1 cellular context compared by ENCODE assay signal in the genomic region with DNA sequence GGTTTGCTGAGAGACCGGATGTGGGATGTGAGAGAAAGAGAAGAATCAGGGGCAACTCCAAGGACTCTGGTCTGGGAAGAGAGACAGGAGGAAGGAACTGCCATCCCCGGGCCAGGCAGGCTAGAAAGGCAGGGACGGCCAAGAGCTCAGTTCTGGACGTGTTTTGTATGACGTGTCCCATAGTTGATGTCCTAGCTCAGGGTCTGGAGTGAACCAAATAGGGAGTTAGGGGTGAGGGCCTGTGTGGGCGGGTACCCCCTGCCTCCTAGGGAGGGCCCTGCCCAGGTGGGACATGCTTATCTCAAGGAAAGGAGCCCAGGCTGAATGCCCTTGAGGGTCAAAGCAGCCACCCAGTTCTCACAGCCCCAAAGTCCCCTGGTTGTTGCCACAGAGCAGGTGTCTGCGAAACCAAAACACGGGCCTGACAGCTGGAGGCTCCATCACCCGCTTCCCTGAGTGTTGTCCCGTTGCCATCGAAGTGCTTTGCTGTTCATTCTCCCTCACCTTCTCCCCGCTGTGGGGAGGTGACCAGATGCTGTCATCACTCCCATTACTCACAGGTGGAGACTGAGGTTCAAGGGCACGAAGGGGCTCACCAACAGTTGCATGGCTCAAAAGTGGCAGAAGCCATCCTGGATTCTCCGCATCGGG.
TF ChIP-seq lines count a peak whose summit lies in the region.

No MANE protein-coding gene starts in this region.

TF ChIP-seq in HepG2, 621 proteins besides CTCF, POLR2A, EP300 and RAD21 (continued from another document and continues in another):
- TF ChIP-seq NR2F1 (CRISPR knock-in tag; IDR thresholded peaks at IDR 0.05), result no peak
- no peak for TF ChIP-seq MIER3 (CRISPR knock-in tag; IDR thresholded peaks at IDR 0.05; ENCODE audit: borderline replicate concordance)
- TF ChIP-seq ZFP62 (CRISPR knock-in tag; IDR thresholded peaks at IDR 0.05), result no peak
- no peak for TF ChIP-seq ZNF790 (CRISPR knock-in tag; IDR thresholded peaks at IDR 0.05; ENCODE audit: borderline replicate concordance)
- TF ChIP-seq SP4 (CRISPR knock-in tag; IDR thresholded peaks at IDR 0.05), result no peak
- no peak for TF ChIP-seq ZNF772 (CRISPR knock-in tag; IDR thresholded peaks at IDR 0.05)
- 0 out of 2 replicates have a peak, but pooled peaks have one; percentile 11 for TF ChIP-seq ESRRA (CRISPR knock-in tag; IDR thresholded peaks at IDR 0.05; ENCODE audit: low read depth)
- peak; percentile 87; the same call in 1 of the 2 replicates for TF ChIP-seq ZBTB38 (CRISPR knock-in tag; IDR thresholded peaks at IDR 0.05)
- TF ChIP-seq, protein P1, sequence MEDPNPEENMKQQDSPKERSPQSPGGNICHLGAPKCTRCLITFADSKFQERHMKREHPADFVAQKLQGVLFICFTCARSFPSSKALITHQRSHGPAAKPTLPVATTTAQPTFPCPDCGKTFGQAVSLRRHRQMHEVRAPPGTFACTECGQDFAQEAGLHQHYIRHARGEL (CRISPR knock-in tag; IDR thresholded peaks at IDR 0.05), result no peak
- peak; percentile 96 for TF ChIP-seq ZMYM3 (CRISPR knock-in tag; IDR thresholded peaks at IDR 0.05)
- no peak for TF ChIP-seq KDM3A (CRISPR knock-in tag; IDR thresholded peaks at IDR 0.05; ENCODE audit: low read depth)
- TF ChIP-seq, protein P2, sequence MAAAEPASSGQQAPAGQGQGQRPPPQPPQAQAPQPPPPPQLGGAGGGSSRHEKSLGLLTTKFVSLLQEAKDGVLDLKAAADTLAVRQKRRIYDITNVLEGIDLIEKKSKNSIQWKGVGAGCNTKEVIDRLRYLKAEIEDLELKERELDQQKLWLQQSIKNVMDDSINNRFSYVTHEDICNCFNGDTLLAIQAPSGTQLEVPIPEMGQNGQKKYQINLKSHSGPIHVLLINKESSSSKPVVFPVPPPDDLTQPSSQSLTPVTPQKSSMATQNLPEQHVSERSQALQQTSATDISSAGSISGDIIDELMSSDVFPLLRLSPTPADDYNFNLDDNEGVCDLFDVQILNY (CRISPR knock-in tag; conservative IDR thresholded peaks at IDR 0.05), result no peak
- TF ChIP-seq, protein P3, sequence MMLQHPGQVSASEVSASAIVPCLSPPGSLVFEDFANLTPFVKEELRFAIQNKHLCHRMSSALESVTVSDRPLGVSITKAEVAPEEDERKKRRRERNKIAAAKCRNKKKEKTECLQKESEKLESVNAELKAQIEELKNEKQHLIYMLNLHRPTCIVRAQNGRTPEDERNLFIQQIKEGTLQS (CRISPR knock-in tag; IDR thresholded peaks at IDR 0.05), result 0 out of 2 replicates have a peak, but pooled peaks have one; percentile 12
- 0 out of 2 replicates have a peak, but pooled peaks have one; percentile 53 for TF ChIP-seq BRD4 (CRISPR knock-in tag; IDR thresholded peaks at IDR 0.05)
- no peak for TF ChIP-seq ZNF841 (CRISPR knock-in tag; IDR thresholded peaks at IDR 0.05; ENCODE audit: borderline replicate concordance)
- TF ChIP-seq, protein P4, sequence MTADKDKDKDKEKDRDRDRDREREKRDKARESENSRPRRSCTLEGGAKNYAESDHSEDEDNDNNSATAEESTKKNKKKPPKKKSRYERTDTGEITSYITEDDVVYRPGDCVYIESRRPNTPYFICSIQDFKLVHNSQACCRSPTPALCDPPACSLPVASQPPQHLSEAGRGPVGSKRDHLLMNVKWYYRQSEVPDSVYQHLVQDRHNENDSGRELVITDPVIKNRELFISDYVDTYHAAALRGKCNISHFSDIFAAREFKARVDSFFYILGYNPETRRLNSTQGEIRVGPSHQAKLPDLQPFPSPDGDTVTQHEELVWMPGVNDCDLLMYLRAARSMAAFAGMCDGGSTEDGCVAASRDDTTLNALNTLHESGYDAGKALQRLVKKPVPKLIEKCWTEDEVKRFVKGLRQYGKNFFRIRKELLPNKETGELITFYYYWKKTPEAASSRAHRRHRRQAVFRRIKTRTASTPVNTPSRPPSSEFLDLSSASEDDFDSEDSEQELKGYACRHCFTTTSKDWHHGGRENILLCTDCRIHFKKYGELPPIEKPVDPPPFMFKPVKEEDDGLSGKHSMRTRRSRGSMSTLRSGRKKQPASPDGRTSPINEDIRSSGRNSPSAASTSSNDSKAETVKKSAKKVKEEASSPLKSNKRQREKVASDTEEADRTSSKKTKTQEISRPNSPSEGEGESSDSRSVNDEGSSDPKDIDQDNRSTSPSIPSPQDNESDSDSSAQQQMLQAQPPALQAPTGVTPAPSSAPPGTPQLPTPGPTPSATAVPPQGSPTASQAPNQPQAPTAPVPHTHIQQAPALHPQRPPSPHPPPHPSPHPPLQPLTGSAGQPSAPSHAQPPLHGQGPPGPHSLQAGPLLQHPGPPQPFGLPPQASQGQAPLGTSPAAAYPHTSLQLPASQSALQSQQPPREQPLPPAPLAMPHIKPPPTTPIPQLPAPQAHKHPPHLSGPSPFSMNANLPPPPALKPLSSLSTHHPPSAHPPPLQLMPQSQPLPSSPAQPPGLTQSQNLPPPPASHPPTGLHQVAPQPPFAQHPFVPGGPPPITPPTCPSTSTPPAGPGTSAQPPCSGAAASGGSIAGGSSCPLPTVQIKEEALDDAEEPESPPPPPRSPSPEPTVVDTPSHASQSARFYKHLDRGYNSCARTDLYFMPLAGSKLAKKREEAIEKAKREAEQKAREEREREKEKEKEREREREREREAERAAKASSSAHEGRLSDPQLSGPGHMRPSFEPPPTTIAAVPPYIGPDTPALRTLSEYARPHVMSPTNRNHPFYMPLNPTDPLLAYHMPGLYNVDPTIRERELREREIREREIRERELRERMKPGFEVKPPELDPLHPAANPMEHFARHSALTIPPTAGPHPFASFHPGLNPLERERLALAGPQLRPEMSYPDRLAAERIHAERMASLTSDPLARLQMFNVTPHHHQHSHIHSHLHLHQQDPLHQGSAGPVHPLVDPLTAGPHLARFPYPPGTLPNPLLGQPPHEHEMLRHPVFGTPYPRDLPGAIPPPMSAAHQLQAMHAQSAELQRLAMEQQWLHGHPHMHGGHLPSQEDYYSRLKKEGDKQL (CRISPR knock-in tag; IDR thresholded peaks at IDR 0.05; ENCODE audit: low read depth), result no peak
- TF ChIP-seq SRF (IDR thresholded peaks at IDR 0.05; ENCODE audit: low read depth, low read length), result no peak
- TF ChIP-seq ADNP (CRISPR knock-in tag; IDR thresholded peaks at IDR 0.05), result peak; percentile 72; the same call in 1 of the 2 replicates
- no peak for TF ChIP-seq ZNF724P (CRISPR knock-in tag; IDR thresholded peaks at IDR 0.05; ENCODE audit: borderline replicate concordance)
- no peak for TF ChIP-seq ZNF282 (IDR thresholded peaks at IDR 0.05; ENCODE audit: partially characterized antibody)
- TF ChIP-seq, protein P5, sequence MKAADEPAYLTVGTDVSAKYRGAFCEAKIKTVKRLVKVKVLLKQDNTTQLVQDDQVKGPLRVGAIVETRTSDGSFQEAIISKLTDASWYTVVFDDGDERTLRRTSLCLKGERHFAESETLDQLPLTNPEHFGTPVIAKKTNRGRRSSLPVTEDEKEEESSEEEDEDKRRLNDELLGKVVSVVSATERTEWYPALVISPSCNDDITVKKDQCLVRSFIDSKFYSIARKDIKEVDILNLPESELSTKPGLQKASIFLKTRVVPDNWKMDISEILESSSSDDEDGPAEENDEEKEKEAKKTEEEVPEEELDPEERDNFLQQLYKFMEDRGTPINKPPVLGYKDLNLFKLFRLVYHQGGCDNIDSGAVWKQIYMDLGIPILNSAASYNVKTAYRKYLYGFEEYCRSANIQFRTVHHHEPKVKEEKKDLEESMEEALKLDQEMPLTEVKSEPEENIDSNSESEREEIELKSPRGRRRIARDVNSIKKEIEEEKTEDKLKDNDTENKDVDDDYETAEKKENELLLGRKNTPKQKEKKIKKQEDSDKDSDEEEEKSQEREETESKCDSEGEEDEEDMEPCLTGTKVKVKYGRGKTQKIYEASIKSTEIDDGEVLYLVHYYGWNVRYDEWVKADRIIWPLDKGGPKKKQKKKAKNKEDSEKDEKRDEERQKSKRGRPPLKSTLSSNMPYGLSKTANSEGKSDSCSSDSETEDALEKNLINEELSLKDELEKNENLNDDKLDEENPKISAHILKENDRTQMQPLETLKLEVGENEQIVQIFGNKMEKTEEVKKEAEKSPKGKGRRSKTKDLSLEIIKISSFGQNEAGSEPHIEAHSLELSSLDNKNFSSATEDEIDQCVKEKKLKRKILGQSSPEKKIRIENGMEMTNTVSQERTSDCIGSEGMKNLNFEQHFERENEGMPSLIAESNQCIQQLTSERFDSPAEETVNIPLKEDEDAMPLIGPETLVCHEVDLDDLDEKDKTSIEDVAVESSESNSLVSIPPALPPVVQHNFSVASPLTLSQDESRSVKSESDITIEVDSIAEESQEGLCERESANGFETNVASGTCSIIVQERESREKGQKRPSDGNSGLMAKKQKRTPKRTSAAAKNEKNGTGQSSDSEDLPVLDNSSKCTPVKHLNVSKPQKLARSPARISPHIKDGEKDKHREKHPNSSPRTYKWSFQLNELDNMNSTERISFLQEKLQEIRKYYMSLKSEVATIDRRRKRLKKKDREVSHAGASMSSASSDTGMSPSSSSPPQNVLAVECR (CRISPR knock-in tag; IDR thresholded peaks at IDR 0.05; ENCODE audit: borderline replicate concordance), result no peak
- TF ChIP-seq, protein P6, sequence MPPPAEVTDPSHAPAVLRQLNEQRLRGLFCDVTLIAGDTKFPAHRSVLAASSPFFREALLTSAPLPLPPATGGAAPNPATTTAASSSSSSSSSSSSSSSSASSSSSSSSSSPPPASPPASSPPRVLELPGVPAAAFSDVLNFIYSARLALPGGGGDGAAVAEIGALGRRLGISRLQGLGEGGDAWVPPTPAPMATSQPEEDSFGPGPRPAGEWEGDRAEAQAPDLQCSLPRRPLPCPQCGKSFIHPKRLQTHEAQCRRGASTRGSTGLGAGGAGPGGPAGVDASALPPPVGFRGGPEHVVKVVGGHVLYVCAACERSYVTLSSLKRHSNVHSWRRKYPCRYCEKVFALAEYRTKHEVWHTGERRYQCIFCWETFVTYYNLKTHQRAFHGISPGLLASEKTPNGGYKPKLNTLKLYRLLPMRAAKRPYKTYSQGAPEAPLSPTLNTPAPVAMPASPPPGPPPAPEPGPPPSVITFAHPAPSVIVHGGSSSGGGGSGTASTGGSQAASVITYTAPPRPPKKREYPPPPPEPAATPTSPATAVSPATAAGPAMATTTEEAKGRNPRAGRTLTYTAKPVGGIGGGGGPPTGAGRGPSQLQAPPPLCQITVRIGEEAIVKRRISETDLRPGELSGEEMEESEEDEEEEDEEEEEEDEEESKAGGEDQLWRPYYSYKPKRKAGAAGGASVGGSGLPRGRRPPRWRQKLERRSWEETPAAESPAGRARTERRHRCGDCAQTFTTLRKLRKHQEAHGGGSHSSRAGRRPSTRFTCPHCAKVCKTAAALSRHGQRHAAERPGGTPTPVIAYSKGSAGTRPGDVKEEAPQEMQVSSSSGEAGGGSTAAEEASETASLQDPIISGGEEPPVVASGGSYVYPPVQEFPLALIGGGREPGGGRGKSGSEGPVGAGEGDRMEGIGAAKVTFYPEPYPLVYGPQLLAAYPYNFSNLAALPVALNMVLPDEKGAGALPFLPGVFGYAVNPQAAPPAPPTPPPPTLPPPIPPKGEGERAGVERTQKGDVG (CRISPR knock-in tag; IDR thresholded peaks at IDR 0.05; ENCODE audit: borderline replicate concordance), result peak; percentile 68; the same call in 1 of the 2 replicates
- TF ChIP-seq, protein P7, sequence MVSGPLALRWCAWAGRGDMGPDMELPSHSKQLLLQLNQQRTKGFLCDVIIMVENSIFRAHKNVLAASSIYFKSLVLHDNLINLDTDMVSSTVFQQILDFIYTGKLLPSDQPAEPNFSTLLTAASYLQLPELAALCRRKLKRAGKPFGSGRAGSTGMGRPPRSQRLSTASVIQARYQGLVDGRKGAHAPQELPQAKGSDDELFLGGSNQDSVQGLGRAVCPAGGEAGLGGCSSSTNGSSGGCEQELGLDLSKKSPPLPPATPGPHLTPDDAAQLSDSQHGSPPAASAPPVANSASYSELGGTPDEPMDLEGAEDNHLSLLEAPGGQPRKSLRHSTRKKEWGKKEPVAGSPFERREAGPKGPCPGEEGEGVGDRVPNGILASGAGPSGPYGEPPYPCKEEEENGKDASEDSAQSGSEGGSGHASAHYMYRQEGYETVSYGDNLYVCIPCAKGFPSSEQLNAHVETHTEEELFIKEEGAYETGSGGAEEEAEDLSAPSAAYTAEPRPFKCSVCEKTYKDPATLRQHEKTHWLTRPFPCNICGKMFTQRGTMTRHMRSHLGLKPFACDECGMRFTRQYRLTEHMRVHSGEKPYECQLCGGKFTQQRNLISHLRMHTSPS (CRISPR knock-in tag; IDR thresholded peaks at IDR 0.05; ENCODE audit: low read depth), result no peak
- TF ChIP-seq RFX5 (IDR thresholded peaks at IDR 0.05; ENCODE audit: low read depth, low read length), result no peak
- TF ChIP-seq ZNF557 (CRISPR knock-in tag; IDR thresholded peaks at IDR 0.05), result no peak
- no peak for TF ChIP-seq ZNF331 (CRISPR knock-in tag; IDR thresholded peaks at IDR 0.05)
- TF ChIP-seq ZNF629 (CRISPR knock-in tag; conservative IDR thresholded peaks at IDR 0.05), result peak; percentile 97
- TF ChIP-seq SRSF1 (optimal IDR thresholded peaks at IDR 0.05; ENCODE audit: low read depth, low read length), result no peak
- TF ChIP-seq, protein P8, sequence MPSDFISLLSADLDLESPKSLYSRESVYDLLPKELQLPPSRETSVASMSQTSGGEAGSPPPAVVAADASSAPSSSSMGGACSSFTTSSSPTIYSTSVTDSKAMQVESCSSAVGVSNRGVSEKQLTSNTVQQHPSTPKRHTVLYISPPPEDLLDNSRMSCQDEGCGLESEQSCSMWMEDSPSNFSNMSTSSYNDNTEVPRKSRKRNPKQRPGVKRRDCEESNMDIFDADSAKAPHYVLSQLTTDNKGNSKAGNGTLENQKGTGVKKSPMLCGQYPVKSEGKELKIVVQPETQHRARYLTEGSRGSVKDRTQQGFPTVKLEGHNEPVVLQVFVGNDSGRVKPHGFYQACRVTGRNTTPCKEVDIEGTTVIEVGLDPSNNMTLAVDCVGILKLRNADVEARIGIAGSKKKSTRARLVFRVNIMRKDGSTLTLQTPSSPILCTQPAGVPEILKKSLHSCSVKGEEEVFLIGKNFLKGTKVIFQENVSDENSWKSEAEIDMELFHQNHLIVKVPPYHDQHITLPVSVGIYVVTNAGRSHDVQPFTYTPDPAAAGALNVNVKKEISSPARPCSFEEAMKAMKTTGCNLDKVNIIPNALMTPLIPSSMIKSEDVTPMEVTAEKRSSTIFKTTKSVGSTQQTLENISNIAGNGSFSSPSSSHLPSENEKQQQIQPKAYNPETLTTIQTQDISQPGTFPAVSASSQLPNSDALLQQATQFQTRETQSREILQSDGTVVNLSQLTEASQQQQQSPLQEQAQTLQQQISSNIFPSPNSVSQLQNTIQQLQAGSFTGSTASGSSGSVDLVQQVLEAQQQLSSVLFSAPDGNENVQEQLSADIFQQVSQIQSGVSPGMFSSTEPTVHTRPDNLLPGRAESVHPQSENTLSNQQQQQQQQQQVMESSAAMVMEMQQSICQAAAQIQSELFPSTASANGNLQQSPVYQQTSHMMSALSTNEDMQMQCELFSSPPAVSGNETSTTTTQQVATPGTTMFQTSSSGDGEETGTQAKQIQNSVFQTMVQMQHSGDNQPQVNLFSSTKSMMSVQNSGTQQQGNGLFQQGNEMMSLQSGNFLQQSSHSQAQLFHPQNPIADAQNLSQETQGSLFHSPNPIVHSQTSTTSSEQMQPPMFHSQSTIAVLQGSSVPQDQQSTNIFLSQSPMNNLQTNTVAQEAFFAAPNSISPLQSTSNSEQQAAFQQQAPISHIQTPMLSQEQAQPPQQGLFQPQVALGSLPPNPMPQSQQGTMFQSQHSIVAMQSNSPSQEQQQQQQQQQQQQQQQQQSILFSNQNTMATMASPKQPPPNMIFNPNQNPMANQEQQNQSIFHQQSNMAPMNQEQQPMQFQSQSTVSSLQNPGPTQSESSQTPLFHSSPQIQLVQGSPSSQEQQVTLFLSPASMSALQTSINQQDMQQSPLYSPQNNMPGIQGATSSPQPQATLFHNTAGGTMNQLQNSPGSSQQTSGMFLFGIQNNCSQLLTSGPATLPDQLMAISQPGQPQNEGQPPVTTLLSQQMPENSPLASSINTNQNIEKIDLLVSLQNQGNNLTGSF (CRISPR knock-in tag; IDR thresholded peaks at IDR 0.05), result no peak
